8 cellular contexts compared by ENCODE assay signal in genomic region chr5:154478224-154478565, GRCh38. TPM values are rescaled to one million over a fixed set of nuclear protein-coding genes. Genes with fewer than 3 reads are reported as not detected.
DNase-seq lines count a peak whose midpoint lies in the region; ATAC-seq, FAIRE-seq and TF ChIP-seq lines count a peak whose summit lies in the region.

TSS of gene HAND1 (minus strand) at chr5:154478227. CDS start at chr5:154478008, 219 bp downstream.

- peaks cover 78% of the 10 kb centered on the region for H3K4me1 Mint-ChIP-seq in mesothelial cell of epicardium

- peak; percentile 88 for DNase-seq in D721Med (ENCODE audit: insufficient read length, low spot score)
- DNase-seq in NCI-H1930 (lab: John Stamatoyannopoulos, UW), result peak; percentile 27 to 32
- DNase-seq in coronary artery (ENCODE audit: low spot score), result no peak
- DNase-seq in mesothelial cell of epicardium (ENCODE audit: low spot score in 2 of 2, unreplicated experiment in 2 of 2), result peak; percentile 71 to 83
- DNase-seq in NOMO-1 treated with dmso at 0.1 percent for 144 hours (lab: John Stamatoyannopoulos, UW; ENCODE audit: unreplicated experiment), result no peak
- no peak for DNase-seq in NCI-H2107 treated with DMSO at 0.1 percent for 48 hours (lab: John Stamatoyannopoulos, UW; ENCODE audit: unreplicated experiment)
- no peak for DNase-seq in activated CD8-positive, alpha-beta memory T cell treated with anti-CD3 and anti-CD28 coated beads, Interleukin-2, amount 50 U/mL, for 48 hours

- H3K4me3 Mint-ChIP-seq in mesothelial cell of epicardium, result peak within 1 kb of the TSS; percentile 81

- H3K4me3 ChIP-seq in coronary artery, result peak within 1 kb of the TSS; percentile 65

- FAIRE-seq in D721Med (lab: Jason Lieb, UNC), result no peak

- H3K27me3 Mint-ChIP-seq in mesothelial cell of epicardium (ENCODE audit: low read depth), result peaks cover 80% of the 10 kb centered on the region

- TF ChIP-seq CTCF in D721Med (IDR thresholded peaks at IDR 0.05; ENCODE audit: insufficient read depth, missing control alignments) (no peak), coronary artery (IDR thresholded peaks at IDR 0.05) (no peak), mesothelial cell of epicardium (IDR thresholded peaks at IDR 0.05; ENCODE audit: unreplicated experiment) (peak; percentile 16)

- H3K27ac ChIP-seq in coronary artery, result no peak within 1 kb of the TSS

- H3K9me3 Mint-ChIP-seq in mesothelial cell of epicardium, result no peaks in the 10 kb centered on the region

- ATAC-seq in HG03159 (IDR thresholded peaks at IDR 0.05; ENCODE audit: unreplicated experiment), result no peak

- peaks cover 3% of the 10 kb centered on the region for H3K36me3 Mint-ChIP-seq in mesothelial cell of epicardium

- H3K27ac Mint-ChIP-seq in mesothelial cell of epicardium, result peak within 1 kb of the TSS; percentile 94

RNA-seq across cellular contexts. Expression of gene HAND1, which starts in this region (rescaled TPM):
- total RNA-seq in mesothelial cell of epicardium, result 16.5 to 19.3 TPM (median 16.9 TPM) in 3 replicates

Comparison
In these comparisons a context has a peak if more than half of its experiments do, and no peak if none do; other contexts are left out.
1. DNase-seq: peak in D721Med (single experiment), NCI-H1930 (2 of 2) and mesothelial cell of epicardium (2 of 2); none in coronary artery (single experiment), NOMO-1 treated with dmso at 0.1 percent for 144 hours (single experiment), NCI-H2107 treated with DMSO at 0.1 percent for 48 hours (single experiment) and activated CD8-positive, alpha-beta memory T cell treated with anti-CD3 and anti-CD28 coated beads, Interleukin-2, amount 50 U/mL, for 48 hours (single experiment).